ENCODE assay signal across 8 cellular contexts in the genomic region with DNA sequence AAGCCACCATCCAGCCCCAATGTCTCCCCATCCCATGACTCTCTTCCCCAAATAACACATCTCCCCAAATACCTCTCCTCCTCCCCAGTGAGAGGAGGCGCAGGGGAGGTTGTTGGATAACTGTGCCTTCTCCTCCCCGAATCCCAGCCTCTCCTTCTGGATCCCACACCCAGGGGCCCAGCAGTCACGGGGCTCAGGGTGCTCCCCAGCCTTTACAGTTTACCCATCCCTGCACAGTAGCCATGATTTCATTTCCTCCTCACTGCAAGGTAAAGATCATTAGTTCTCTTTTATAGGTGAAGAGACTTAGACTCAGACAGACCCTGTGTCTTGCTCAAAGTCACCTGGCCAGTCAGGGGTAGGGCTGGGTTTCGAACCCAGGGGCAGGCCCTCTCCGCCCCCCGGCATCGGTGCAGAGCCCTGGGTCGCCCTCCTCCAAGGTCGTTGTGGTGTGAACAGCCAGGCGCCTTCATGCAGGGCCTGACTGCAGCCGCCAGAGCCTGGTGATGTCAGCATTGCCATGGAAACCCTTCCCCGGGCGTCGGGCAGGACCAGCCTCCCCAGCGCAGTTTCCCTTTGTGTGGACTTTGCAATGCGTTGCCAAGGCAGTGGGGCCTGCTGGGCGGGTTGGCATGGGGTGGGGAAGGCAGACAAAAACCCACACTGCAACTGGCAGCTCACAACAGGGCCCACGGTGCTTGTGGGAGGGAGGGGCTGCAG. TPM values are rescaled to one million over a fixed set of nuclear protein-coding genes. Genes with fewer than 3 reads are reported as not detected.
A peak's percentile ranks its signal among the peaks of the same experiment; 100 is the strongest.
DNase-seq lines count a peak whose midpoint lies in the region; ATAC-seq and TF ChIP-seq lines count a peak whose summit lies in the region.

No MANE protein-coding gene starts in this region.

- peak overlapping the region; percentile 80 for H3K9ac ChIP-seq in neural cell (ENCODE audit: low read length)

- DNase-seq in GM04503 (ENCODE audit: low read depth) (peak; percentile 58), M059J (ENCODE audit: low read depth) (peak; percentile 95), SHP77 treated with DMSO at 0.1 percent for 48 hours (lab: John Stamatoyannopoulos, UW) (peak; percentile 93), fibroblast of villous mesenchyme (ENCODE audit: low read depth) (peak; percentile 79)
- peak; percentile 60 for DNase-seq in activated naive CD4-positive, alpha-beta T cell treated with anti-CD3 and anti-CD28 coated beads, Interleukin-2, amount 50 U/mL, for 16 hours
- DNase-seq in stimulated activated naive CD4-positive, alpha-beta T cell treated with Interleukin-2 at 50 U/mL for 16 hours (lab: John Stamatoyannopoulos, UW), result peak; percentile 79

- no peaks in the 10 kb centered on the region for H3K9me2 ChIP-seq in neural cell (ENCODE audit: insufficient read depth, low read length)

- ATAC-seq in HG02852 (IDR thresholded peaks at IDR 0.05; ENCODE audit: unreplicated experiment), result no peak

- H2AFZ ChIP-seq in neural cell (ENCODE audit: low read depth, low read length), result peak overlapping the region; percentile 92

- no peaks in the 10 kb centered on the region for H3F3A ChIP-seq in neural cell (ENCODE audit: insufficient read depth, low read length, poor library complexity, severe bottlenecking)

- H3K27ac ChIP-seq in neural cell (ENCODE audit: low read length), result peak overlapping the region; percentile 96

- no peaks in the 10 kb centered on the region for H3K9me3 ChIP-seq in neural cell (ENCODE audit: low read length)

- no peak overlapping the region for H3K4me3 ChIP-seq in fibroblast of villous mesenchyme (ENCODE audit: low read depth, low read length)
- peak overlapping the region; percentile 42 for H3K4me3 ChIP-seq in neural cell (ENCODE audit: low read length)

- no peaks in the 10 kb centered on the region for H3K79me2 ChIP-seq in neural cell (replicated peaks; ENCODE audit: insufficient read depth, low read length)

- peak overlapping the region; percentile 76 for H3K4me2 ChIP-seq in neural cell (ENCODE audit: low read length)

- TF ChIP-seq CTCF in fibroblast of villous mesenchyme (IDR thresholded peaks at IDR 0.05; ENCODE audit: insufficient read depth, low read depth, low read length) (no peak), neural cell (IDR thresholded peaks at IDR 0.05; ENCODE audit: poor library complexity, severe bottlenecking) (no peak)

- TF ChIP-seq EP300 in neural cell (conservative IDR thresholded peaks at IDR 0.05; ENCODE audit: poor library complexity, severe bottlenecking), result peak; percentile 83

- H4K20me1 ChIP-seq in neural cell (ENCODE audit: insufficient read depth), result no peaks in the 10 kb centered on the region

- H3K27me3 ChIP-seq in neural cell (ENCODE audit: insufficient read depth, low read depth, low read length), result no peaks in the 10 kb centered on the region

- TF ChIP-seq RAD21 in neural cell (conservative IDR thresholded peaks at IDR 0.05), result peak; percentile 42

- H3K36me3 ChIP-seq in neural cell (ENCODE audit: insufficient read depth, low read length), result no peaks in the 10 kb centered on the region

TF ChIP-seq in neural cell, 6 proteins besides CTCF, POLR2A, EP300 and RAD21:
- peak; percentile 92 for TF ChIP-seq REST (IDR thresholded peaks at IDR 0.05; ENCODE audit: borderline replicate concordance)
- no peak for TF ChIP-seq TAF1 (IDR thresholded peaks at IDR 0.05; ENCODE audit: low read depth)
- TF ChIP-seq POLR2AphosphoS5 (IDR thresholded peaks at IDR 0.05), result peak; percentile 87
- TF ChIP-seq EZH2 (IDR thresholded peaks at IDR 0.05; ENCODE audit: borderline replicate concordance, insufficient read depth, low read length, poor library complexity, severe bottlenecking), result no peak
- peak; percentile 27 for TF ChIP-seq MXI1 (conservative IDR thresholded peaks at IDR 0.05; ENCODE audit: poor library complexity, severe bottlenecking)
- peak; percentile 49 for TF ChIP-seq SMC3 (conservative IDR thresholded peaks at IDR 0.05; ENCODE audit: poor library complexity)
TF ChIP-seq in neural cell: peak in this region for 4.

RNA-seq across cellular contexts. Expression of gene TOB1, which starts 53.3 kb away (rescaled TPM):
- total RNA-seq in M059J (2014; rRNA removed; shearing (Covaris generic)), result 9.9 and 19.9 TPM in 2 replicates
- total RNA-seq in fibroblast of villous mesenchyme, result 13.5 and 18.6 TPM in 2 replicates
- polyA plus RNA-seq in neural cell, result 8.0 and 8.9 TPM in 2 replicates
- 27.5 and 27.9 TPM in 2 replicates for polyA minus RNA-seq in neural cell
